16 cellular contexts compared by ENCODE assay signal in the genomic region with DNA sequence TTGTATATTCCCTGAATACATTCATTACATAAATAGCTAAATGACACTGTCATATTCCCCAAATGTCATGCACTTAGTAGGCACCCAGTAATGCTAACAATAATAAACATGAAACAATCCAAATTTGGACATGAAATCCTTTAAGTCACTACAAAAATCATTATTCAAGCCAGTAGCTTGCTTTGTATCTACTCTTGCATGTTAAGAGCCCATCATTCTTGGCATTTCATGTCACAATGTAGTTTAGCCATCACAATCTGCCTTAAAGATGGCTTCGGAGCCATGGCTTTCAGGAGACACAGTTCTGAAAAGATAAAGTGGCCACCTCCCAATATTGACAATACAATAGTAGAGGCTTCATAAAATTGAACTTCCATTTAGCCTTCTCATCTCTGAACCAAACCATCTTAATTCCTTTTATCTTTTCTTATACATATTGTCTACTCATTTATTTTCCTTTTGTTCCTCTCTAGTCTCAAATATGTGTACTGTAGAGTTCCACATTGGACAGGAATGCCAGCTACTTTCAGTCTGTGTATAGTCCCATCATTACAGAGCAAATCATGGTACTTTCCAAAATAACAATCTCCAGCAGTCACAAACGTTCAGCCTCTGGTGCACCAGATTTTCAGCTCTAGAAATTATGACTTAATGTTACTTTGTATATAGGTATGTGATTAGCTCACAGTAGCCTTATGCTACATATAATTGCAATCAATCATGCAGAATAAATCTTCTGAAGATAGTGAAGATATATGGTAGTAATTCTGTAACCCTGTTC. TPM values are rescaled to one million over a fixed set of nuclear protein-coding genes. Genes with fewer than 3 reads are reported as not detected.
"Had no signal": no experiment of that assay in that cellular context is flagged by ENCODE, and none has a peak within 500 bp of the region (broad histone marks: within the 10 kb centered on the region; RNA-seq: fewer than 3 reads in every experiment).

No MANE protein-coding gene starts in this region.

- H3K4me1 ChIP-seq: upper lobe of right lung had no signal

- H3K9me3 Mint-ChIP-seq: naive B cell had no signal

- DNase-seq: activated CD4-positive, alpha-beta T cell treated with anti-CD3 and anti-CD28 coated beads, Interleukin-2, amount 50 U/mL, for 4 hours; activated CD4-positive, CD25-positive, alpha-beta regulatory T cell treated with anti-CD3 and anti-CD28 coated beads, Interleukin-2, amount 50 U/mL, for 72 hours; activated naive CD4-positive, alpha-beta T cell treated with anti-CD3 and anti-CD28 coated beads, Interleukin-2, amount 50 U/mL, for 16 hours; activated T-cell treated with anti-CD3 and anti-CD28 coated beads, Interleukin-2, amount 50 U/mL, for 1 hour; adrenal gland; central memory CD4-positive, alpha-beta T cell; cortex of kidney; effector CD8-positive, alpha-beta T cell; hypothalamus; lower lobe of right lung; naive B cell; stimulated activated CD4-positive, alpha-beta T cell treated with anti-CD3 and anti-CD28 coated beads, Interleukin-12 subunit alpha, Interleukin-12 subunit beta, amount 100 ng/mL, for 4 hours; stimulated activated naive CD4-positive, alpha-beta T cell treated with Interleukin-2 at 50 U/mL for 16 hours; T-helper 9 cell; upper lobe of right lung had no signal

- ATAC-seq: sciatic nerve had no signal

- H3K9me3 ChIP-seq: adrenal gland, lower lobe of right lung, upper lobe of right lung had no signal

- H3K27ac ChIP-seq: adrenal gland, lower lobe of right lung, upper lobe of right lung had no signal

- H3K27ac Mint-ChIP-seq: naive B cell had no signal

- H3K4me3 ChIP-seq: adrenal gland, lower lobe of right lung, upper lobe of right lung had no signal

- H3K4me1 Mint-ChIP-seq: naive B cell had no signal

- H3K36me3 Mint-ChIP-seq: naive B cell had no signal

- H3K36me3 ChIP-seq: adrenal gland, lower lobe of right lung, upper lobe of right lung had no signal

- H3K27me3 ChIP-seq: adrenal gland, upper lobe of right lung had no signal

- H3K4me3 Mint-ChIP-seq: naive B cell had no signal

RNA-seq across cellular contexts. Expression of a gene that starts 32.6 kb away (rescaled TPM):
- total RNA-seq: lower lobe of right lung, sciatic nerve had no signal
